ENCODE assay signal across 10 cellular contexts in the genomic region with DNA sequence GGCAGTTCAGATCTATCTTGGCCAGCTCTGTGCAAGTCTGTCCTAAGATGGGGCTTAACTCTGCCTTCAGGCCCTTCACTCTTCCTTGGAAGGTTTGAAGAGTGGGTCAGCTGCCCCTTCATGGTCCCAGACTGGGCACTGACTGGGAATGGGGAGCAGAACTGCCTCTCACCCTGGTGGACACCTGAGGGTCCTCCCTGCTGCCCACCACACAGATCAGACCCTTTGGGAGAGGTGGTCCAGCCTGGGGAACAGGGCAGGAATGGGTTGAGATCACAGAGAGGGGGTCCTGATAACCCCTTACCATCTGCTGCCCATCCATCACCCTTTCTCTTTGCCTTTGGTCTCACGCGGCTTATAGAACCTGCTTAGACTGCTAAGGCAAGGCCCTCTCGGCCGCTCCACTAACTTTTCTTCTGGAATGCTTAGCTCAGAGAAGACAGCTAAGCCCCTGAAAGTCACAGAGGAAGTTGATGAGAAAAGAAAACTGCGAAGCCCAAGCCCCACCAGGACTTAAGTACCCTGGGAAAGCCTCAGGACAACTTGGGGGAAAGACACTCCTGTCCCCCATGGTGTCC. TPM values are rescaled to one million over a fixed set of nuclear protein-coding genes. Genes with fewer than 3 reads are reported as not detected.
A peak's percentile ranks its signal among the peaks of the same experiment; 100 is the strongest.
DNase-seq lines count a peak whose midpoint lies in the region; ATAC-seq, FAIRE-seq and TF ChIP-seq lines count a peak whose summit lies in the region.
"Had no signal": no experiment of that assay in that cellular context is flagged by ENCODE, and none has a peak within 500 bp of the region (broad histone marks: within the 10 kb centered on the region; RNA-seq: fewer than 3 reads in every experiment).

No MANE protein-coding gene starts in this region.

- H3K4me1 Mint-ChIP-seq in activated naive CD4-positive, alpha-beta T cell treated with anti-CD3 and anti-CD28 coated beads, Interleukin-2, amount 10 ng/mL, durations not matched to agents 7 days and 5 days: peaks cover 15% of the 10 kb centered on the region
- peaks cover 23% of the 10 kb centered on the region for H3K4me1 Mint-ChIP-seq in activated CD8-positive, alpha-beta T cell treated with anti-CD3 and anti-CD28 coated beads, Interleukin-2, amount 10 ng/mL, durations not matched to agents 7 days and 5 days (ENCODE audit: low read depth)

- no peak for DNase-seq in activated naive CD4-positive, alpha-beta T cell treated with anti-CD3 and anti-CD28 coated beads, Interleukin-2, amount 10 ng/mL, durations not matched to agents 7 days and 5 days
- DNase-seq in activated naive CD4-positive, alpha-beta T cell treated with anti-CD3 and anti-CD28 coated beads, Interleukin-2, amount 50 U/mL, for 72 hours (ENCODE audit: low spot score in 2 of 2): no peak
- DNase-seq in activated CD8-positive, alpha-beta T cell treated with anti-CD3 and anti-CD28 coated beads, Interleukin-2, amount 10 ng/mL, durations not matched to agents 7 days and 5 days: no peak
- no peak for DNase-seq in HepG2 (ENCODE audit: low spot score)
- DNase-seq in upper lobe of left lung: no peak
- no peak for DNase-seq in AG08395 (ENCODE audit: low spot score)
- DNase-seq in stimulated activated CD4-positive, alpha-beta T cell treated with anti-CD3 and anti-CD28 coated beads, Interleukin-4, amount 100 ng/mL, for 4 hours: no peak
- no peak for DNase-seq in NCI-H345 treated with DMSO at 0.1 percent for 48 hours (lab: John Stamatoyannopoulos, UW; ENCODE audit: unreplicated experiment)
- DNase-seq: ovary had no signal

- H3K27ac ChIP-seq in HepG2 (ENCODE audit: extremely low read length, insufficient read depth, low read length): no peak overlapping the region
- H3K27ac ChIP-seq in upper lobe of left lung: no peak overlapping the region
- H3K27ac ChIP-seq: ovary, RWPE1 had no signal

- H3K4me3 ChIP-seq in HepG2 (replicated peaks in 1 of 3; ENCODE audit: insufficient read depth in 1 of 3, low read depth in 2 of 3, low read length in 3 of 3) (peak overlapping the region in 1 of 3 experiments; percentile 28; a peak in 1 of 6 replicates), upper lobe of left lung (peak overlapping the region in 3 of 4 donors; percentile 35 to 53 (median 43))

- H3K36me3 Mint-ChIP-seq in activated naive CD4-positive, alpha-beta T cell treated with anti-CD3 and anti-CD28 coated beads, Interleukin-2, amount 10 ng/mL, durations not matched to agents 7 days and 5 days: no peaks in the 10 kb centered on the region
- H3K36me3 Mint-ChIP-seq in activated naive CD4-positive, alpha-beta T cell treated with anti-CD3 and anti-CD28 coated beads, Interleukin-2, amount 50 U/mL, for 72 hours: no peaks in the 10 kb centered on the region
- H3K36me3 Mint-ChIP-seq in activated CD8-positive, alpha-beta T cell treated with anti-CD3 and anti-CD28 coated beads, Interleukin-2, amount 10 ng/mL, durations not matched to agents 7 days and 5 days (ENCODE audit: low read depth): no peaks in the 10 kb centered on the region

- CTCF ChIA-PET in activated naive CD4-positive, alpha-beta T cell treated with anti-CD3 and anti-CD28 coated beads, Interleukin-2, amount 10 ng/mL, durations not matched to agents 7 days and 5 days (lab: Charles Lee): interaction anchor here (1.8 kb wide), 1 partner anchor 46 kb away, joined by 8 read pairs; no protein-coding TSS in a partner anchor
- CTCF ChIA-PET in activated CD8-positive, alpha-beta T cell treated with anti-CD3 and anti-CD28 coated beads, Interleukin-2, amount 10 ng/mL, durations not matched to agents 7 days and 5 days (lab: Charles Lee): interaction anchor here (1.3 to 2.8 kb wide), 2 partner anchors 38 to 46 kb away, joined by 3 to 16 read pairs; no protein-coding TSS in a partner anchor
- CTCF ChIA-PET in HepG2 (lab: Yijun Ruan, JAX; ENCODE audit: low intra/inter-chr PET ratio, low total read pairs): no interaction called here

- TF ChIP-seq CTCF in HepG2 (CRISPR knock-in tag; IDR thresholded peaks at IDR 0.05) (no peak), upper lobe of left lung (IDR thresholded peaks at IDR 0.05) (no peak)

- no peak for TF ChIP-seq RAD21 in HepG2 (CRISPR knock-in tag; IDR thresholded peaks at IDR 0.05)

- H3K36me3 ChIP-seq in HepG2 (replicated peaks in 1 of 2; ENCODE audit: control insufficient read depth in 1 of 2, insufficient read depth in 2 of 2, low read length in 2 of 2) (no peaks in the 10 kb centered on the region), upper lobe of left lung (no peaks in the 10 kb centered on the region)
- H3K36me3 ChIP-seq: ovary had no signal

- in situ Hi-C loops in HepG2 (cut with HindIII; ENCODE audit: extremely low pct_ligation_motif_present, low pct_unique_long_range_greater_than_20kb): no loop called here

- H2AFZ ChIP-seq in HepG2 (ENCODE audit: low read length): no peak overlapping the region

- no peaks in the 10 kb centered on the region for H3K4me1 ChIP-seq in HepG2 (ENCODE audit: insufficient read depth, low read length)
- peaks cover 5 to 15% (median 12%) of the 10 kb centered on the region in 4 donors for H3K4me1 ChIP-seq in upper lobe of left lung

- H3K27me3 ChIP-seq in HepG2 (ENCODE audit: control insufficient read depth in 1 of 2, insufficient read depth in 2 of 2, low read length in 2 of 2) (peaks cover 10 to 63% of the 10 kb centered on the region in 2 experiments), upper lobe of left lung (peaks cover 0 to 23% (median 9%) of the 10 kb centered on the region in 4 donors)
- H3K27me3 ChIP-seq: ovary had no signal

- TF ChIP-seq POLR2A in HepG2 (IDR thresholded peaks at IDR 0.05; ENCODE audit: insufficient read depth in 1 of 2, low read depth in 2 of 2, low read length in 2 of 2) (no peak), upper lobe of left lung (IDR thresholded peaks at IDR 0.05) (no peak)

- H3K27me3 Mint-ChIP-seq in activated naive CD4-positive, alpha-beta T cell treated with anti-CD3 and anti-CD28 coated beads, Interleukin-2, amount 10 ng/mL, durations not matched to agents 7 days and 5 days: peaks cover 72% of the 10 kb centered on the region
- H3K27me3 Mint-ChIP-seq in activated CD8-positive, alpha-beta T cell treated with anti-CD3 and anti-CD28 coated beads, Interleukin-2, amount 10 ng/mL, durations not matched to agents 7 days and 5 days (ENCODE audit: low read depth): peaks cover 52% of the 10 kb centered on the region

- intact Hi-C loops in HepG2 (cut with micrococcal nuclease; ENCODE audit: unreplicated experiment): no loop called here

- BruUV-seq in HepG2 (replicated peaks; lab: Mats Ljungman, UMichigan): no TSS peak

- H4K20me1 ChIP-seq in HepG2 (ENCODE audit: insufficient read depth, low read length): no peaks in the 10 kb centered on the region

- H3K4me3 Mint-ChIP-seq in activated naive CD4-positive, alpha-beta T cell treated with anti-CD3 and anti-CD28 coated beads, Interleukin-2, amount 10 ng/mL, durations not matched to agents 7 days and 5 days: peak overlapping the region; percentile 31
- H3K4me3 Mint-ChIP-seq in activated CD8-positive, alpha-beta T cell treated with anti-CD3 and anti-CD28 coated beads, Interleukin-2, amount 10 ng/mL, durations not matched to agents 7 days and 5 days: peak overlapping the region; percentile 50

- H3K4me2 ChIP-seq in HepG2 (ENCODE audit: low read depth, low read length): 0 out of 2 replicates have a peak overlapping the region, but pooled peaks have one; percentile 23

- H3K79me2 ChIP-seq in HepG2 (ENCODE audit: insufficient read depth, low read length): no peaks in the 10 kb centered on the region

- no peak for ATAC-seq in activated naive CD4-positive, alpha-beta T cell treated with anti-CD3 and anti-CD28 coated beads, Interleukin-2, amount 50 U/mL, for 72 hours
- no peak for ATAC-seq in activated CD8-positive, alpha-beta T cell treated with anti-CD3 and anti-CD28 coated beads, Interleukin-2, amount 10 ng/mL, durations not matched to agents 7 days and 5 days
- ATAC-seq in HepG2: no peak
- no peak for ATAC-seq in upper lobe of left lung (ENCODE audit: low FRiP score in 2 of 2)

- TF ChIP-seq EP300 in HepG2 (IDR thresholded peaks at IDR 0.05; ENCODE audit: low read depth in 2 of 2, low read length in 2 of 2) (no peak), HepG2 (CRISPR knock-in tag; IDR thresholded peaks at IDR 0.05; ENCODE audit: borderline replicate concordance) (no peak), upper lobe of left lung (IDR thresholded peaks at IDR 0.05) (no peak)

- no peak overlapping the region for H3K9ac ChIP-seq in HepG2 (ENCODE audit: insufficient read depth, low read depth, low read length)

- no peaks in the 10 kb centered on the region for H3K9me3 ChIP-seq in HepG2 (ENCODE audit: low read length)
- no peaks in the 10 kb centered on the region for H3K9me3 ChIP-seq in upper lobe of left lung
- H3K9me3 ChIP-seq: ovary had no signal

- POLR2A ChIA-PET in activated CD8-positive, alpha-beta T cell treated with anti-CD3 and anti-CD28 coated beads, Interleukin-2, amount 10 ng/mL, durations not matched to agents 7 days and 5 days (lab: Charles Lee): no interaction called here
- POLR2A ChIA-PET in HepG2 (lab: Yijun Ruan, JAX): no interaction called here

- FAIRE-seq in HepG2 (lab: Jason Lieb, UNC): no peak

- no peak overlapping the region for H3K27ac Mint-ChIP-seq in activated naive CD4-positive, alpha-beta T cell treated with anti-CD3 and anti-CD28 coated beads, Interleukin-2, amount 10 ng/mL, durations not matched to agents 7 days and 5 days
- no peak overlapping the region for H3K27ac Mint-ChIP-seq in activated naive CD4-positive, alpha-beta T cell treated with anti-CD3 and anti-CD28 coated beads, Interleukin-2, amount 50 U/mL, for 72 hours
- H3K27ac Mint-ChIP-seq in activated CD8-positive, alpha-beta T cell treated with anti-CD3 and anti-CD28 coated beads, Interleukin-2, amount 10 ng/mL, durations not matched to agents 7 days and 5 days: no peak overlapping the region

- H3K9me3 Mint-ChIP-seq in activated naive CD4-positive, alpha-beta T cell treated with anti-CD3 and anti-CD28 coated beads, Interleukin-2, amount 10 ng/mL, durations not matched to agents 7 days and 5 days: no peaks in the 10 kb centered on the region
- no peaks in the 10 kb centered on the region for H3K9me3 Mint-ChIP-seq in activated naive CD4-positive, alpha-beta T cell treated with anti-CD3 and anti-CD28 coated beads, Interleukin-2, amount 50 U/mL, for 72 hours
- no peaks in the 10 kb centered on the region for H3K9me3 Mint-ChIP-seq in activated CD8-positive, alpha-beta T cell treated with anti-CD3 and anti-CD28 coated beads, Interleukin-2, amount 10 ng/mL, durations not matched to agents 7 days and 5 days (ENCODE audit: insufficient read depth)

- WGBS in HepG2 (ENCODE audit: low lambda C conversion rate): 50% methylated on average over 5 of the region's 5 CpGs
- 21 to 30% methylated on average over 5 of the region's 5 CpGs for WGBS in upper lobe of left lung, 2 donors

RNA-seq across cellular contexts. Expression of gene CDHR1, which starts 0.4 kb away (rescaled TPM):
- total RNA-seq in activated naive CD4-positive, alpha-beta T cell treated with anti-CD3 and anti-CD28 coated beads, Interleukin-2, amount 50 U/mL, for 72 hours: 1 to 10 TPM in 1 of 2 donors, under 1 TPM in 1; 0.64 to 1.1 TPM
- under 1 TPM; 0.26 to 0.29 TPM for total RNA-seq in activated CD8-positive, alpha-beta T cell treated with anti-CD3 and anti-CD28 coated beads, Interleukin-2, amount 10 ng/mL, durations not matched to agents 7 days and 5 days
- 0.04 TPM in 1 of 2 replicates, not detected in the other for total RNA-seq in HepG2 (2016; rRNA removed; fragmentation: Illumina TruSeq; extraction: Trizol)
- total RNA-seq in HepG2 (2016; cell fraction: cytosol; rRNA removed; fragmentation: Illumina TruSeq; extraction: Trizol; ENCODE audit: low read depth): not detected in 2 replicates
- 0.02 TPM in 1 of 2 replicates, not detected in the other for total RNA-seq in HepG2 (2016; cell fraction: insoluble cytoplasmic fraction; rRNA removed; fragmentation: Illumina TruSeq; extraction: Trizol)
- not detected in 2 replicates for total RNA-seq in HepG2 (2016; cell fraction: membrane; rRNA removed; fragmentation: Illumina TruSeq; extraction: Trizol)
- total RNA-seq in HepG2 (2016; cell fraction: nucleus; rRNA removed; fragmentation: Illumina TruSeq; extraction: Trizol): not detected in 2 replicates
- 0.01 and 0.09 TPM in 2 replicates for polyA plus RNA-seq in HepG2 (2011; rRNA removed)
- 0.04 TPM in 1 of 2 replicates, not detected in the other for polyA plus RNA-seq in HepG2 (2011; cell fraction: cytosol; rRNA removed)
- 0.14 and 0.34 TPM in 2 replicates for polyA plus RNA-seq in HepG2 (2011; cell fraction: nucleus; rRNA removed)
- 0.05 TPM in 1 of 2 replicates, not detected in the other for polyA plus RNA-seq in HepG2 (2012)
- polyA plus RNA-seq in HepG2 (2016; cell fraction: cytosol; fragmentation: Illumina TruSeq; extraction: Trizol; ENCODE audit: low read depth): not detected in 2 replicates
- polyA plus RNA-seq in HepG2 (2016; cell fraction: insoluble cytoplasmic fraction; fragmentation: Illumina TruSeq; extraction: Trizol; ENCODE audit: low read depth): not detected in 2 replicates
- polyA plus RNA-seq in HepG2 (2016; cell fraction: membrane; fragmentation: Illumina TruSeq; extraction: Trizol; ENCODE audit: low read depth): not detected in 2 replicates
- 0.23 TPM in 1 of 2 replicates, not detected in the other for polyA plus RNA-seq in HepG2 (2016; cell fraction: nucleus; fragmentation: Illumina TruSeq; extraction: Trizol; ENCODE audit: insufficient read depth, low read depth)
- not detected in 2 replicates for polyA minus RNA-seq in HepG2 (2011; rRNA and poly(A)+ RNA removed; ENCODE audit: low replicate concordance)
- not detected in 2 replicates for polyA minus RNA-seq in HepG2 (2011; cell fraction: cytosol; rRNA and poly(A)+ RNA removed)
- 0.64 TPM in 1 of 2 replicates, not detected in the other for polyA minus RNA-seq in HepG2 (2011; cell fraction: nucleus; rRNA and poly(A)+ RNA removed)
- total RNA-seq in upper lobe of left lung: under 1 TPM in 4 of 6 donors, not detected in 2; 0.30 to 0.46 (median 0.33) TPM

RNA-seq across cellular contexts. Expression of gene GPR15LG, which starts 20.3 kb away (rescaled TPM):
- total RNA-seq in activated naive CD4-positive, alpha-beta T cell treated with anti-CD3 and anti-CD28 coated beads, Interleukin-2, amount 50 U/mL, for 72 hours: not detected
- total RNA-seq in activated CD8-positive, alpha-beta T cell treated with anti-CD3 and anti-CD28 coated beads, Interleukin-2, amount 10 ng/mL, durations not matched to agents 7 days and 5 days: not detected
- total RNA-seq in HepG2 (2016; rRNA removed; fragmentation: Illumina TruSeq; extraction: Trizol) (not detected in 2 replicates), upper lobe of left lung (under 1 TPM in 1 of 6 donors, not detected in 5; 0.37 TPM)
- total RNA-seq in HepG2 (2016; cell fraction: cytosol; rRNA removed; fragmentation: Illumina TruSeq; extraction: Trizol; ENCODE audit: low read depth): not detected in 2 replicates
- total RNA-seq in HepG2 (2016; cell fraction: insoluble cytoplasmic fraction; rRNA removed; fragmentation: Illumina TruSeq; extraction: Trizol): not detected in 2 replicates
- not detected in 2 replicates for total RNA-seq in HepG2 (2016; cell fraction: membrane; rRNA removed; fragmentation: Illumina TruSeq; extraction: Trizol)
- total RNA-seq in HepG2 (2016; cell fraction: nucleus; rRNA removed; fragmentation: Illumina TruSeq; extraction: Trizol): not detected in 2 replicates
- polyA plus RNA-seq in HepG2 (2011; rRNA removed): not detected in 2 replicates
- not detected in 2 replicates for polyA plus RNA-seq in HepG2 (2011; cell fraction: cytosol; rRNA removed)
- polyA plus RNA-seq in HepG2 (2011; cell fraction: nucleus; rRNA removed): not detected in 2 replicates
- not detected in 2 replicates for polyA plus RNA-seq in HepG2 (2012)
- polyA plus RNA-seq in HepG2 (2016; cell fraction: cytosol; fragmentation: Illumina TruSeq; extraction: Trizol; ENCODE audit: low read depth): not detected in 2 replicates
- polyA plus RNA-seq in HepG2 (2016; cell fraction: insoluble cytoplasmic fraction; fragmentation: Illumina TruSeq; extraction: Trizol; ENCODE audit: low read depth): not detected in 2 replicates
- polyA plus RNA-seq in HepG2 (2016; cell fraction: membrane; fragmentation: Illumina TruSeq; extraction: Trizol; ENCODE audit: low read depth): not detected in 2 replicates
- not detected in 2 replicates for polyA plus RNA-seq in HepG2 (2016; cell fraction: nucleus; fragmentation: Illumina TruSeq; extraction: Trizol; ENCODE audit: insufficient read depth, low read depth)
- polyA minus RNA-seq in HepG2 (2011; rRNA and poly(A)+ RNA removed; ENCODE audit: low replicate concordance): not detected in 2 replicates
- polyA minus RNA-seq in HepG2 (2011; cell fraction: cytosol; rRNA and poly(A)+ RNA removed): not detected in 2 replicates
- not detected in 2 replicates for polyA minus RNA-seq in HepG2 (2011; cell fraction: nucleus; rRNA and poly(A)+ RNA removed)
- polyA plus RNA-seq: ovary had no signal

RNA-seq across cellular contexts. Expression of gene LRIT2, which starts 31.4 kb away (rescaled TPM):
- not detected for total RNA-seq in activated naive CD4-positive, alpha-beta T cell treated with anti-CD3 and anti-CD28 coated beads, Interleukin-2, amount 50 U/mL, for 72 hours
- not detected for total RNA-seq in activated CD8-positive, alpha-beta T cell treated with anti-CD3 and anti-CD28 coated beads, Interleukin-2, amount 10 ng/mL, durations not matched to agents 7 days and 5 days
- total RNA-seq in HepG2 (2016; rRNA removed; fragmentation: Illumina TruSeq; extraction: Trizol) (not detected in 2 replicates), upper lobe of left lung (not detected)
- total RNA-seq in HepG2 (2016; cell fraction: cytosol; rRNA removed; fragmentation: Illumina TruSeq; extraction: Trizol; ENCODE audit: low read depth): not detected in 2 replicates
- not detected in 2 replicates for total RNA-seq in HepG2 (2016; cell fraction: insoluble cytoplasmic fraction; rRNA removed; fragmentation: Illumina TruSeq; extraction: Trizol)
- not detected in 2 replicates for total RNA-seq in HepG2 (2016; cell fraction: membrane; rRNA removed; fragmentation: Illumina TruSeq; extraction: Trizol)
- total RNA-seq in HepG2 (2016; cell fraction: nucleus; rRNA removed; fragmentation: Illumina TruSeq; extraction: Trizol): not detected in 2 replicates
- not detected in 2 replicates for polyA plus RNA-seq in HepG2 (2011; rRNA removed)
- not detected in 2 replicates for polyA plus RNA-seq in HepG2 (2011; cell fraction: cytosol; rRNA removed)
- polyA plus RNA-seq in HepG2 (2011; cell fraction: nucleus; rRNA removed): not detected in 2 replicates
- not detected in 2 replicates for polyA plus RNA-seq in HepG2 (2012)
- polyA plus RNA-seq in HepG2 (2016; cell fraction: cytosol; fragmentation: Illumina TruSeq; extraction: Trizol; ENCODE audit: low read depth): not detected in 2 replicates
- polyA plus RNA-seq in HepG2 (2016; cell fraction: insoluble cytoplasmic fraction; fragmentation: Illumina TruSeq; extraction: Trizol; ENCODE audit: low read depth): not detected in 2 replicates
- polyA plus RNA-seq in HepG2 (2016; cell fraction: membrane; fragmentation: Illumina TruSeq; extraction: Trizol; ENCODE audit: low read depth): not detected in 2 replicates
- polyA plus RNA-seq in HepG2 (2016; cell fraction: nucleus; fragmentation: Illumina TruSeq; extraction: Trizol; ENCODE audit: insufficient read depth, low read depth): not detected in 2 replicates
- not detected in 2 replicates for polyA minus RNA-seq in HepG2 (2011; rRNA and poly(A)+ RNA removed; ENCODE audit: low replicate concordance)
- not detected in 2 replicates for polyA minus RNA-seq in HepG2 (2011; cell fraction: cytosol; rRNA and poly(A)+ RNA removed)
- not detected in 2 replicates for polyA minus RNA-seq in HepG2 (2011; cell fraction: nucleus; rRNA and poly(A)+ RNA removed)
- total RNA-seq: ovary had no signal
- polyA plus RNA-seq: ovary had no signal

RNA-seq across cellular contexts. Expression of gene LRIT1, which starts 47.4 kb away (rescaled TPM):
- not detected for total RNA-seq in activated naive CD4-positive, alpha-beta T cell treated with anti-CD3 and anti-CD28 coated beads, Interleukin-2, amount 50 U/mL, for 72 hours
- not detected for total RNA-seq in activated CD8-positive, alpha-beta T cell treated with anti-CD3 and anti-CD28 coated beads, Interleukin-2, amount 10 ng/mL, durations not matched to agents 7 days and 5 days
- total RNA-seq in HepG2 (2016; rRNA removed; fragmentation: Illumina TruSeq; extraction: Trizol) (not detected in 2 replicates), upper lobe of left lung (not detected)
- total RNA-seq in HepG2 (2016; cell fraction: cytosol; rRNA removed; fragmentation: Illumina TruSeq; extraction: Trizol; ENCODE audit: low read depth): not detected in 2 replicates
- total RNA-seq in HepG2 (2016; cell fraction: insoluble cytoplasmic fraction; rRNA removed; fragmentation: Illumina TruSeq; extraction: Trizol): not detected in 2 replicates
- total RNA-seq in HepG2 (2016; cell fraction: membrane; rRNA removed; fragmentation: Illumina TruSeq; extraction: Trizol): not detected in 2 replicates
- not detected in 2 replicates for total RNA-seq in HepG2 (2016; cell fraction: nucleus; rRNA removed; fragmentation: Illumina TruSeq; extraction: Trizol)
- not detected in 2 replicates for polyA plus RNA-seq in HepG2 (2011; rRNA removed)
- not detected in 2 replicates for polyA plus RNA-seq in HepG2 (2011; cell fraction: cytosol; rRNA removed)
- polyA plus RNA-seq in HepG2 (2011; cell fraction: nucleus; rRNA removed): not detected in 2 replicates
- polyA plus RNA-seq in HepG2 (2012): not detected in 2 replicates
- polyA plus RNA-seq in HepG2 (2016; cell fraction: cytosol; fragmentation: Illumina TruSeq; extraction: Trizol; ENCODE audit: low read depth): not detected in 2 replicates
- not detected in 2 replicates for polyA plus RNA-seq in HepG2 (2016; cell fraction: insoluble cytoplasmic fraction; fragmentation: Illumina TruSeq; extraction: Trizol; ENCODE audit: low read depth)
- polyA plus RNA-seq in HepG2 (2016; cell fraction: membrane; fragmentation: Illumina TruSeq; extraction: Trizol; ENCODE audit: low read depth): not detected in 2 replicates
- not detected in 2 replicates for polyA plus RNA-seq in HepG2 (2016; cell fraction: nucleus; fragmentation: Illumina TruSeq; extraction: Trizol; ENCODE audit: insufficient read depth, low read depth)
- not detected in 2 replicates for polyA minus RNA-seq in HepG2 (2011; rRNA and poly(A)+ RNA removed; ENCODE audit: low replicate concordance)
- polyA minus RNA-seq in HepG2 (2011; cell fraction: cytosol; rRNA and poly(A)+ RNA removed): not detected in 2 replicates
- polyA minus RNA-seq in HepG2 (2011; cell fraction: nucleus; rRNA and poly(A)+ RNA removed): not detected in 2 replicates
- total RNA-seq: ovary had no signal
- polyA plus RNA-seq: ovary had no signal

RNA-seq across cellular contexts. Expression of gene RGR, which starts 50.9 kb away (rescaled TPM):
- total RNA-seq in activated naive CD4-positive, alpha-beta T cell treated with anti-CD3 and anti-CD28 coated beads, Interleukin-2, amount 50 U/mL, for 72 hours: not detected
- total RNA-seq in activated CD8-positive, alpha-beta T cell treated with anti-CD3 and anti-CD28 coated beads, Interleukin-2, amount 10 ng/mL, durations not matched to agents 7 days and 5 days: not detected
- total RNA-seq in HepG2 (2016; rRNA removed; fragmentation: Illumina TruSeq; extraction: Trizol) (0.24 and 0.71 TPM in 2 replicates), upper lobe of left lung (10 to 100 TPM in 1 of 6 donors, under 1 TPM in 2, not detected in 3; 0.49 to 14.7 (median 0.91) TPM)
- total RNA-seq in HepG2 (2016; cell fraction: cytosol; rRNA removed; fragmentation: Illumina TruSeq; extraction: Trizol; ENCODE audit: low read depth): 0.44 and 1.2 TPM in 2 replicates
- total RNA-seq in HepG2 (2016; cell fraction: insoluble cytoplasmic fraction; rRNA removed; fragmentation: Illumina TruSeq; extraction: Trizol): 0.39 and 0.74 TPM in 2 replicates
- total RNA-seq in HepG2 (2016; cell fraction: membrane; rRNA removed; fragmentation: Illumina TruSeq; extraction: Trizol): 0.17 and 0.37 TPM in 2 replicates
- 0.43 and 1.4 TPM in 2 replicates for total RNA-seq in HepG2 (2016; cell fraction: nucleus; rRNA removed; fragmentation: Illumina TruSeq; extraction: Trizol)
- polyA plus RNA-seq in HepG2 (2011; rRNA removed): 0.68 and 0.69 TPM in 2 replicates
- polyA plus RNA-seq in HepG2 (2011; cell fraction: cytosol; rRNA removed): 0.53 and 0.90 TPM in 2 replicates
- polyA plus RNA-seq in HepG2 (2011; cell fraction: nucleus; rRNA removed): 0.76 and 0.88 TPM in 2 replicates
- polyA plus RNA-seq in HepG2 (2012): 0.05 TPM in 1 of 2 replicates, not detected in the other
- polyA plus RNA-seq in HepG2 (2016; cell fraction: cytosol; fragmentation: Illumina TruSeq; extraction: Trizol; ENCODE audit: low read depth): 0.32 and 0.44 TPM in 2 replicates
- polyA plus RNA-seq in HepG2 (2016; cell fraction: insoluble cytoplasmic fraction; fragmentation: Illumina TruSeq; extraction: Trizol; ENCODE audit: low read depth): 0.20 and 0.87 TPM in 2 replicates
- polyA plus RNA-seq in HepG2 (2016; cell fraction: membrane; fragmentation: Illumina TruSeq; extraction: Trizol; ENCODE audit: low read depth): 0.50 and 0.71 TPM in 2 replicates
- polyA plus RNA-seq in HepG2 (2016; cell fraction: nucleus; fragmentation: Illumina TruSeq; extraction: Trizol; ENCODE audit: insufficient read depth, low read depth): 0.84 and 2.3 TPM in 2 replicates
- polyA minus RNA-seq in HepG2 (2011; rRNA and poly(A)+ RNA removed; ENCODE audit: low replicate concordance): 2.2 TPM in 1 of 2 replicates, not detected in the other
- not detected in 2 replicates for polyA minus RNA-seq in HepG2 (2011; cell fraction: cytosol; rRNA and poly(A)+ RNA removed)
- polyA minus RNA-seq in HepG2 (2011; cell fraction: nucleus; rRNA and poly(A)+ RNA removed): not detected in 2 replicates
- total RNA-seq: ovary had no signal
- polyA plus RNA-seq: ovary had no signal
